In the genomic region with DNA sequence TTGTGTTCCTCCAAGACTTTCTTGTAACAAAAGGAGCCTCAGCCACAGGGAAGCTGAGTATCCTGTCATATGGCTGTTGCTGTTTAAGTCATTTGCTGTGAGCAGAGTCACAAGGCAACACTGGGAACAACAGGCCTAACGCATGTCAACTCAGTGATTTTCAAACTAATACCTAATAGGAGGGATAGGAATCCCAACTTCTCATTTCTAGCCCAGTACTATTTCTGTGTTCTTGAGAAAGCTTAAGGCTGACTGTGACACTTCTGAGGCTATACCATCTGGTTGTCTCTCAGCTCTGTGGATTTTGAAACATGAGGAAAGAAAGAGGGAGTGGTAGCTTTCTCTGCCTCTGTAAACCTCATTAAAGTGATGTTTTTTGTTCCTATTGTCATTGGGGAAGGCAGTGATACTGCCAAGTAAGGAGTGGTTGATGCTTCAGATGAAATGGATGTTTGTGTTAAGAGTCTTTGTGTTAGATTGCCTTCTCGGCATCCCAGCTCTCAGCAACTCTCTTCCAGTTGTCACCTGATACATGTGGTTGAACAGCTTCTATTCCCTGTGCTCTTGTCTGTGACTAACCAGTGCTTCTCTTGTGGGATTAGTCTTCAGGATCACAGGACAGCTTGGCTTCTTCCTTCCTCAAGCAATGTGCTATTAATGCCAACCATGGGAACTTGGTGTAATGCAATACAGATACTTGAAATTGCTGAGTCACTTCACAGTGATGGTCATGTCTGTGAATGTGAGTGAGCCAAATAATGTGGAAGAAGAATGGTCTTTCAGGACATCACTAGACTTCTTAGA, we compare ENCODE assay signal across 8 cellular contexts.
A peak's percentile ranks its signal among the peaks of the same experiment; 100 is the strongest.
DNase-seq lines count a peak whose midpoint lies in the region; ATAC-seq and TF ChIP-seq lines count a peak whose summit lies in the region.

No MANE protein-coding gene starts in this region.

- DNase-seq in AG09319 (ENCODE audit: extremely low read depth, low read depth) (peak; percentile 64), LoVo (ENCODE audit: low spot score) (peak; percentile 18), adipocyte (ENCODE audit: low read depth) (peak; percentile 87), islet precursor cell (peak; percentile 67), esophagus muscularis mucosa (ENCODE audit: extremely low spot score) (no peak), H7 (no peak)

- intact Hi-C loops in esophagus muscularis mucosa (cut with DNase I), result no loop called here

- no peak for TF ChIP-seq CTCF in AG09319 (IDR thresholded peaks at IDR 0.05; ENCODE audit: low read depth, low read length)
- TF ChIP-seq CTCF in esophagus muscularis mucosa (IDR thresholded peaks at IDR 0.05), result no peak

- no peak for TF ChIP-seq POLR2A in esophagus muscularis mucosa (IDR thresholded peaks at IDR 0.05; ENCODE audit: low read depth)

- H3K4me1 ChIP-seq in adipocyte (ENCODE audit: control insufficient read depth, insufficient read depth, low read length), result peaks cover 16% of the 10 kb centered on the region
- peaks cover 0 to 20% (median 5%) of the 10 kb centered on the region in 4 donors for H3K4me1 ChIP-seq in esophagus muscularis mucosa

- H3K27ac ChIP-seq in esophagus muscularis mucosa (replicated peaks in 1 of 4), result peak overlapping the region in 2 of 4 donors; percentile 20 to 27

- H3K9me3 ChIP-seq in adipocyte (ENCODE audit: control insufficient read depth, low read length) (no peaks in the 10 kb centered on the region), esophagus muscularis mucosa (no peaks in the 10 kb centered on the region)

- TF ChIP-seq EP300 in esophagus muscularis mucosa (IDR thresholded peaks at IDR 0.05), result no peak

- no peak overlapping the region for H3K9ac ChIP-seq in adipocyte (ENCODE audit: low read length)

- ATAC-seq in HG03520 (IDR thresholded peaks at IDR 0.05; ENCODE audit: unreplicated experiment) (no peak), HG02759 (IDR thresholded peaks at IDR 0.05; ENCODE audit: unreplicated experiment) (no peak)

- no peaks in the 10 kb centered on the region for H3K36me3 ChIP-seq in adipocyte (ENCODE audit: control insufficient read depth, insufficient read depth, low read length, severe bottlenecking)
- no peaks in the 10 kb centered on the region for H3K36me3 ChIP-seq in esophagus muscularis mucosa
- H3K36me3 ChIP-seq in H7 (replicated peaks; ENCODE audit: control insufficient read depth, insufficient read depth, low read length), result no peaks in the 10 kb centered on the region

- 79% methylated on average over 2 of the region's 2 CpGs for WGBS in esophagus muscularis mucosa

- H3K4me3 ChIP-seq in adipocyte (ENCODE audit: low read length) (peak overlapping the region; percentile 12), esophagus muscularis mucosa (no peak overlapping the region), H7 (ENCODE audit: insufficient read depth, low read depth, low read length) (no peak overlapping the region)

- no peaks in the 10 kb centered on the region for H3K27me3 ChIP-seq in adipocyte (replicated peaks; ENCODE audit: control insufficient read depth, insufficient read depth, low read length)
- H3K27me3 ChIP-seq in esophagus muscularis mucosa, result no peaks in the 10 kb centered on the region
- no peaks in the 10 kb centered on the region for H3K27me3 ChIP-seq in H7 (ENCODE audit: control insufficient read depth, insufficient read depth, low read length)

Comparison
In these comparisons a context has a peak if more than half of its experiments do, and no peak if none do; other contexts are left out.
1. DNase-seq: peak in AG09319 (single experiment), LoVo (single experiment), adipocyte (single experiment) and islet precursor cell (single experiment); none in esophagus muscularis mucosa (single experiment) and H7 (single experiment).